In the genomic region with DNA sequence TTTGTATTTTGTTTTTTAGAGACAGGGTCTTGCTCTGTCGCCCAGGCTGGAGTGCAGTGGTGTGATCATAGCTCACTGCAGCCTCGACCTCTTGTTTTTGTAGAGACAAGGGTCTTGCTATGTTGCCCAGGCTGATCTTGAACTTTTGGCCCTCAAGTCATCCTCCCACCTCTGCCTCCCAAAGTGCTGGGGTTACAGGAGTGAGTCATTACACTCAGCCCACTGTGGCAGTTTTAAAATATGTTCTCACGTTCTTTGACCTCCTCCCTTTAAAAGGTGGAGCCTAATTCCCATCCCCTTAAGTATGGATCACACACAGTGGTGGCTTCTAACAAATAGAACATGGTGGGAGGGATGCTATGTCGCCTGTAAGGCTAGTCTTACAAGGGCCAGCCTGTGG, we compare ENCODE assay signal across 17 cellular contexts.
DNase-seq lines count a peak whose midpoint lies in the region; ATAC-seq, FAIRE-seq and TF ChIP-seq lines count a peak whose summit lies in the region.
"Had no signal": no experiment of that assay in that cellular context is flagged by ENCODE, and none has a peak within 500 bp of the region (broad histone marks: within the 10 kb centered on the region; RNA-seq: fewer than 3 reads in every experiment).

No MANE protein-coding gene starts in this region.

- H3K4me2 ChIP-seq in HepG2 (ENCODE audit: low read depth, low read length) (no peak overlapping the region), neuronal stem cell (ENCODE audit: insufficient read depth, low read length, poor library complexity, severe bottlenecking) (no peak overlapping the region)
- H3K4me2 ChIP-seq: BLaER1 had no signal

- no peak overlapping the region for H4K8ac ChIP-seq in neuronal stem cell (ENCODE audit: low read depth, low read length)

- WGBS in HepG2 (ENCODE audit: low lambda C conversion rate): 17% methylated on average over 4 of the region's 4 CpGs
- WGBS in right lobe of liver (ENCODE audit: insufficient coverage, low coverage, low lambda C conversion rate, missing lambda C conversion rate): 82% methylated on average over 4 of the region's 4 CpGs
- no CpG with 5 or more reads among the region's 4 CpGs for WGBS in neuronal stem cell (ENCODE audit: extremely low coverage in 2 of 2, insufficient read length in 2 of 2, insufficient replicate concordance in 1 of 2), 2 donors

- H2BK5ac ChIP-seq in neuronal stem cell (ENCODE audit: low read length): no peak overlapping the region

- no TSS peak for BruUV-seq in HepG2 (replicated peaks; lab: Mats Ljungman, UMichigan)

- no peak overlapping the region for H3K14ac ChIP-seq in neuronal stem cell (ENCODE audit: low read length)

- no peak overlapping the region for H3K4me3 ChIP-seq in HepG2 (replicated peaks in 1 of 3; ENCODE audit: insufficient read depth in 1 of 3, low read depth in 2 of 3, low read length in 3 of 3)
- no peak overlapping the region for H3K4me3 ChIP-seq in right lobe of liver
- no peak overlapping the region for H3K4me3 ChIP-seq in neuronal stem cell (ENCODE audit: low read length in 2 of 2)
- H3K4me3 ChIP-seq: BLaER1 had no signal

- peak overlapping the region; percentile 11 for H3K18ac ChIP-seq in neuronal stem cell (ENCODE audit: low read length)

- H2AFZ ChIP-seq in HepG2 (ENCODE audit: low read length): no peak overlapping the region
- no peak overlapping the region for H2AFZ ChIP-seq in neuronal stem cell (ENCODE audit: low read length)

- no peaks in the 10 kb centered on the region for H3K9me3 ChIP-seq in HepG2 (ENCODE audit: low read length)
- H3K9me3 ChIP-seq in right lobe of liver: no peaks in the 10 kb centered on the region
- H3K9me3 ChIP-seq in neuronal stem cell (replicated peaks in 1 of 2; ENCODE audit: control insufficient read depth in 2 of 2, insufficient read depth in 1 of 2, low read depth in 1 of 2, low read length in 2 of 2): no peaks in the 10 kb centered on the region

- H4K20me1 ChIP-seq in HepG2 (ENCODE audit: insufficient read depth, low read length): no peaks in the 10 kb centered on the region; the same call in 1 of the 2 replicates

- TF ChIP-seq POLR2A in HepG2 (IDR thresholded peaks at IDR 0.05; ENCODE audit: insufficient read depth in 1 of 2, low read depth in 2 of 2, low read length in 2 of 2) (no peak), right lobe of liver (IDR thresholded peaks at IDR 0.05) (no peak)

- H3K79me2 ChIP-seq in HepG2 (ENCODE audit: insufficient read depth, low read length): no peaks in the 10 kb centered on the region

- ATAC-seq in HepG2 (no peak), right lobe of liver (no peak), HG02870 (IDR thresholded peaks at IDR 0.05; ENCODE audit: unreplicated experiment) (no peak), GM21717 (IDR thresholded peaks at IDR 0.05; ENCODE audit: unreplicated experiment) (no peak), HG02938 (IDR thresholded peaks at IDR 0.05; ENCODE audit: unreplicated experiment) (no peak)

- DNase-seq in HepG2 (ENCODE audit: low spot score): no peak
- no peak for DNase-seq in right lobe of liver
- DNase-seq in amniotic epithelial cell (ENCODE audit: low read depth): peak; percentile 51
- DNase-seq in neuronal stem cell (ENCODE audit: low spot score): no peak
- no peak for DNase-seq in T-helper 2 cell
- DNase-seq: CD4-positive, alpha-beta memory T cell; DND-41; GF-D8; H9; KG1 had no signal

- in situ Hi-C loops in HepG2 (cut with HindIII; ENCODE audit: extremely low pct_ligation_motif_present, low pct_unique_long_range_greater_than_20kb): no loop called here

- CTCF ChIA-PET in HepG2 (lab: Yijun Ruan, JAX; ENCODE audit: low intra/inter-chr PET ratio, low total read pairs): no interaction called here

- no peak overlapping the region for H2BK120ac ChIP-seq in neuronal stem cell (ENCODE audit: low read depth, low read length)

- H3K4me1 ChIP-seq in HepG2 (ENCODE audit: insufficient read depth, low read length): peaks cover 15% of the 10 kb centered on the region
- no peaks in the 10 kb centered on the region for H3K4me1 ChIP-seq in right lobe of liver
- no peaks in the 10 kb centered on the region for H3K4me1 ChIP-seq in neuronal stem cell (ENCODE audit: control insufficient read depth in 2 of 2, insufficient read depth in 1 of 2, low read depth in 1 of 2, low read length in 2 of 2)

- H3K23ac ChIP-seq in neuronal stem cell (ENCODE audit: low read depth, low read length, poor library complexity): peak overlapping the region; percentile 6

- intact Hi-C loops in HepG2 (cut with micrococcal nuclease; ENCODE audit: unreplicated experiment): no loop called here
- intact Hi-C loops in right lobe of liver (cut with DNase I): no loop called here

- peaks cover 5 to 35% of the 10 kb centered on the region in 2 experiments; a peak in 4 of 5 replicates for H3K27me3 ChIP-seq in HepG2 (ENCODE audit: control insufficient read depth in 1 of 2, insufficient read depth in 2 of 2, low read length in 2 of 2)
- H3K27me3 ChIP-seq in right lobe of liver: no peaks in the 10 kb centered on the region
- peaks cover 0 to 22% (median 0%) of the 10 kb centered on the region in 3 experiments for H3K27me3 ChIP-seq in neuronal stem cell (ENCODE audit: control insufficient read depth in 3 of 3, insufficient read depth in 3 of 3, low read depth in 1 of 3, low read length in 3 of 3)
- H3K27me3 ChIP-seq: BLaER1 had no signal

- POLR2A ChIA-PET in HepG2 (lab: Yijun Ruan, JAX): no interaction called here

- no peak overlapping the region for H2BK12ac ChIP-seq in neuronal stem cell (ENCODE audit: low read length)

- FAIRE-seq in HepG2 (lab: Jason Lieb, UNC): no peak
- FAIRE-seq: H1 had no signal

- H3K36me3 ChIP-seq in HepG2 (replicated peaks in 1 of 2; ENCODE audit: control insufficient read depth in 1 of 2, insufficient read depth in 2 of 2, low read length in 2 of 2) (no peaks in the 10 kb centered on the region), right lobe of liver (no peaks in the 10 kb centered on the region), neuronal stem cell (replicated peaks in 1 of 2; ENCODE audit: control insufficient read depth in 2 of 2, insufficient read depth in 2 of 2, low read length in 2 of 2) (no peaks in the 10 kb centered on the region)
- H3K36me3 ChIP-seq: BLaER1 had no signal

- no peak for TF ChIP-seq EP300 in HepG2 (IDR thresholded peaks at IDR 0.05; ENCODE audit: low read depth in 2 of 2, low read length in 2 of 2)
- TF ChIP-seq EP300 in HepG2 (CRISPR knock-in tag; IDR thresholded peaks at IDR 0.05; ENCODE audit: borderline replicate concordance): no peak

- TF ChIP-seq CTCF in HepG2 (CRISPR knock-in tag; IDR thresholded peaks at IDR 0.05) (no peak), right lobe of liver (IDR thresholded peaks at IDR 0.05) (no peak)

- no peak overlapping the region for H3K27ac ChIP-seq in HepG2 (ENCODE audit: extremely low read length, insufficient read depth, low read length)
- H3K27ac ChIP-seq in right lobe of liver: no peak overlapping the region
- H3K27ac ChIP-seq in neuronal stem cell (replicated peaks; ENCODE audit: low read length): no peak overlapping the region
- H3K27ac ChIP-seq: 22Rv1, BLaER1, HL-60 had no signal

- peak overlapping the region; percentile 37 for H2BK15ac ChIP-seq in neuronal stem cell (ENCODE audit: low read length)

- H3K4ac ChIP-seq in neuronal stem cell (ENCODE audit: low read length): no peak overlapping the region

- peak overlapping the region; percentile 44 for H2AK5ac ChIP-seq in neuronal stem cell (ENCODE audit: low read depth, low read length)

- H3K9ac ChIP-seq in HepG2 (ENCODE audit: insufficient read depth, low read depth, low read length): no peak overlapping the region
- H3K9ac ChIP-seq in neuronal stem cell (ENCODE audit: low read depth, low read length, poor library complexity): peak overlapping the region; percentile 74
- H3K9ac ChIP-seq: BLaER1 had no signal

- peak overlapping the region; percentile 59 for H4K91ac ChIP-seq in neuronal stem cell (ENCODE audit: low read depth, low read length, poor library complexity)

- no peak for TF ChIP-seq RAD21 in HepG2 (CRISPR knock-in tag; IDR thresholded peaks at IDR 0.05)

- H3K79me1 ChIP-seq in neuronal stem cell (ENCODE audit: low read depth, low read length): no peaks in the 10 kb centered on the region

TF ChIP-seq in HepG2, 621 proteins besides CTCF, POLR2A, EP300 and RAD21:
- peak; percentile 44; the same call in 1 of the 2 replicates for TF ChIP-seq ZNF121 (CRISPR knock-in tag; IDR thresholded peaks at IDR 0.05)
- TF ChIP-seq ZNF816 (CRISPR knock-in tag; IDR thresholded peaks at IDR 0.05; ENCODE audit: borderline replicate concordance): no peak
- TF ChIP-seq, protein P1, sequence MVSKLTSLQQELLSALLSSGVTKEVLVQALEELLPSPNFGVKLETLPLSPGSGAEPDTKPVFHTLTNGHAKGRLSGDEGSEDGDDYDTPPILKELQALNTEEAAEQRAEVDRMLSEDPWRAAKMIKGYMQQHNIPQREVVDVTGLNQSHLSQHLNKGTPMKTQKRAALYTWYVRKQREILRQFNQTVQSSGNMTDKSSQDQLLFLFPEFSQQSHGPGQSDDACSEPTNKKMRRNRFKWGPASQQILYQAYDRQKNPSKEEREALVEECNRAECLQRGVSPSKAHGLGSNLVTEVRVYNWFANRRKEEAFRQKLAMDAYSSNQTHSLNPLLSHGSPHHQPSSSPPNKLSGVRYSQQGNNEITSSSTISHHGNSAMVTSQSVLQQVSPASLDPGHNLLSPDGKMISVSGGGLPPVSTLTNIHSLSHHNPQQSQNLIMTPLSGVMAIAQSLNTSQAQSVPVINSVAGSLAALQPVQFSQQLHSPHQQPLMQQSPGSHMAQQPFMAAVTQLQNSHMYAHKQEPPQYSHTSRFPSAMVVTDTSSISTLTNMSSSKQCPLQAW (CRISPR knock-in tag; IDR thresholded peaks at IDR 0.05): no peak
- TF ChIP-seq FOSL2 (CRISPR knock-in tag; IDR thresholded peaks at IDR 0.05): no peak
